ENCODE assay signal across 27 cellular contexts in genomic region chr11:72349053-72349452, GRCh38.
"Had no signal": no experiment of that assay in that cellular context is flagged by ENCODE, and none has a peak within 500 bp of the region (broad histone marks: within the 10 kb centered on the region; RNA-seq: fewer than 3 reads in every experiment).

No MANE protein-coding gene starts in this region.

- H3K27ac ChIP-seq: body of pancreas, breast epithelium had no signal

- H3K27ac Mint-ChIP-seq: activated B cell treated with CpG ODN at 0.5 μM for 24 hours; activated CD4-positive, alpha-beta memory T cell treated with anti-CD3 and anti-CD28 coated beads for 36 hours; activated naive CD4-positive, alpha-beta T cell treated with anti-CD3 and anti-CD28 coated beads for 36 hours; activated naive CD4-positive, alpha-beta T cell treated with anti-CD3 and anti-CD28 coated beads, Interleukin-2, amount 50 U/mL, for 72 hours; activated T-helper 1 cell treated with anti-CD3 and anti-CD28 coated beads, Interleukin-12 subunit alpha, Interleukin-12 subunit beta, Interleukin-2, Interleukin-4 antibody, amounts not matched to agents 30 ng/mL and 10 ng/mL and 1 ng/mL, durations not matched to agents 14 hours and 24 hours and 36 hours had no signal

- H3K4me3 Mint-ChIP-seq: activated B cell treated with CpG ODN at 0.5 μM for 24 hours; activated CD4-positive, alpha-beta memory T cell treated with anti-CD3 and anti-CD28 coated beads for 36 hours; activated naive CD4-positive, alpha-beta T cell treated with anti-CD3 and anti-CD28 coated beads for 36 hours; activated T-cell treated with anti-CD3 and anti-CD28 coated beads, Interleukin-2, amount 50 U/mL, for 4 hours; activated T-helper 1 cell treated with anti-CD3 and anti-CD28 coated beads, Interleukin-12 subunit alpha, Interleukin-12 subunit beta, Interleukin-2, Interleukin-4 antibody, amounts not matched to agents 30 ng/mL and 10 ng/mL and 1 ng/mL, durations not matched to agents 14 hours and 24 hours and 36 hours had no signal

- H3K4me3 ChIP-seq: adrenal gland, body of pancreas, breast epithelium, MG63 had no signal

- ATAC-seq: activated naive CD4-positive, alpha-beta T cell treated with anti-CD3 and anti-CD28 coated beads, Interleukin-2, amount 50 U/mL, for 72 hours; activated T-cell treated with anti-CD3 and anti-CD28 coated beads, Interleukin-2, amount 50 U/mL, for 4 hours; body of pancreas had no signal

- H3K36me3 Mint-ChIP-seq: activated naive CD4-positive, alpha-beta T cell treated with anti-CD3 and anti-CD28 coated beads, Interleukin-2, amount 50 U/mL, for 72 hours had no signal

- DNase-seq: activated B cell treated with CpG ODN at 0.5 μM for 24 hours; activated CD4-positive, alpha-beta memory T cell treated with anti-CD3 and anti-CD28 coated beads for 36 hours; activated CD4-positive, alpha-beta T cell treated with anti-CD3 and anti-CD28 coated beads for 4 hours; activated CD4-positive, alpha-beta T cell treated with anti-CD3 and anti-CD28 coated beads, Interleukin-2, amount 50 U/mL, for 1 hour; activated CD4-positive, CD25-positive, alpha-beta regulatory T cell treated with anti-CD3 and anti-CD28 coated beads, Interleukin-2, amount 50 U/mL, for 72 hours; activated CD8-positive, alpha-beta memory T cell treated with anti-CD3 and anti-CD28 coated beads, Interleukin-2, amount 50 U/mL, for 4 hours; activated gamma-delta T cell treated with Interleukin-2 at 50 U/mL for 16 hours; activated naive CD4-positive, alpha-beta T cell treated with anti-CD3 and anti-CD28 coated beads for 36 hours; activated T-cell treated with anti-CD3 and anti-CD28 coated beads for 4 hours; activated T-cell treated with anti-CD3 and anti-CD28 coated beads, Interleukin-2, amount 50 U/mL, for 4 hours; body of pancreas; Kasumi-1; KG1; NCI-H1048; NCI-H1105 treated with DMSO at 0.1 percent for 48 hours; NCI-H1436; NCI-H1694; NCI-H1930; NCI-H2081 treated with DMSO at 0.1 percent for 48 hours; NCI-H345; NCI-H524 treated with DMSO at 0.1 percent for 48 hours; T1000 had no signal

- H3K27me3 Mint-ChIP-seq: activated B cell treated with CpG ODN at 0.5 μM for 24 hours; activated CD4-positive, alpha-beta memory T cell treated with anti-CD3 and anti-CD28 coated beads for 36 hours had no signal

- H3K27me3 ChIP-seq: adrenal gland, body of pancreas, breast epithelium, MG63 had no signal

- H3K4me1 Mint-ChIP-seq: activated B cell treated with CpG ODN at 0.5 μM for 24 hours had no signal

- H3K9me3 Mint-ChIP-seq: activated B cell treated with CpG ODN at 0.5 μM for 24 hours; activated CD4-positive, alpha-beta memory T cell treated with anti-CD3 and anti-CD28 coated beads for 36 hours; activated naive CD4-positive, alpha-beta T cell treated with anti-CD3 and anti-CD28 coated beads for 36 hours; activated naive CD4-positive, alpha-beta T cell treated with anti-CD3 and anti-CD28 coated beads, Interleukin-2, amount 50 U/mL, for 72 hours; activated T-cell treated with anti-CD3 and anti-CD28 coated beads, Interleukin-2, amount 50 U/mL, for 4 hours; activated T-helper 1 cell treated with anti-CD3 and anti-CD28 coated beads, Interleukin-12 subunit alpha, Interleukin-12 subunit beta, Interleukin-2, Interleukin-4 antibody, amounts not matched to agents 30 ng/mL and 10 ng/mL and 1 ng/mL, durations not matched to agents 14 hours and 24 hours and 36 hours had no signal

- H3K4me1 ChIP-seq: body of pancreas, breast epithelium had no signal

- H3K9me3 ChIP-seq: adrenal gland, body of pancreas, breast epithelium, MG63 had no signal

- H3K36me3 ChIP-seq: adrenal gland, breast epithelium, MG63 had no signal
